ENCODE assay signal across 3 cellular contexts in genomic region chr1:244006381-244006901, GRCh38.
A peak's percentile ranks its signal among the peaks of the same experiment; 100 is the strongest.
TF ChIP-seq lines count a peak whose summit lies in the region.

No MANE protein-coding gene starts in this region.

TF ChIP-seq in HepG2, 621 proteins besides CTCF, POLR2A, EP300 and RAD21 (continues in another document):
- TF ChIP-seq ATF7 (IDR thresholded peaks at IDR 0.05) (peak; percentile 77), ATF7 (CRISPR knock-in tag; IDR thresholded peaks at IDR 0.05) (no peak), ZNF256 (CRISPR knock-in tag; conservative IDR thresholded peaks at IDR 0.05) (no peak), ZNF407 (CRISPR knock-in tag; IDR thresholded peaks at IDR 0.05; ENCODE audit: not compliant biosample characterization) (no peak), CAMTA2 (CRISPR knock-in tag; IDR thresholded peaks at IDR 0.05; ENCODE audit: borderline replicate concordance) (no peak), ZNF543 (CRISPR knock-in tag; IDR thresholded peaks at IDR 0.05) (no peak), HDAC1 (CRISPR knock-in tag; IDR thresholded peaks at IDR 0.05) (no peak), RXRA (CRISPR knock-in tag; IDR thresholded peaks at IDR 0.05) (no peak), ZNF24 (IDR thresholded peaks at IDR 0.05) (no peak), HOXD1 (CRISPR knock-in tag; IDR thresholded peaks at IDR 0.05) (no peak), ZNF883 (CRISPR knock-in tag; IDR thresholded peaks at IDR 0.05; ENCODE audit: not compliant biosample characterization) (no peak), CREB1 (IDR thresholded peaks at IDR 0.05) (peak; percentile 77), CREB1 (CRISPR knock-in tag; IDR thresholded peaks at IDR 0.05) (no peak), TEAD2 (CRISPR knock-in tag; IDR thresholded peaks at IDR 0.05) (no peak)

TF ChIP-seq in HEK293, 187 proteins besides CTCF, POLR2A, EP300 and RAD21:
- TF ChIP-seq YY2 (tag by site-specific recombination; IDR thresholded peaks at IDR 0.05) (no peak), ZNF157 (tag by site-specific recombination; IDR thresholded peaks at IDR 0.05) (peak; percentile 92)

TF ChIP-seq in endothelial cell of umbilical vein, 7 proteins besides CTCF, POLR2A, EP300 and RAD21:
- TF ChIP-seq EZH2 (IDR thresholded peaks at IDR 0.05; ENCODE audit: borderline replicate concordance, low read depth, low read length, severe bottlenecking) (no peak), MAX (IDR thresholded peaks at IDR 0.05; ENCODE audit: insufficient read depth, insufficient read length) (no peak), GATA2 (IDR thresholded peaks at IDR 0.05; ENCODE audit: insufficient read depth, insufficient read length, low read depth, low read length) (no peak), POLR2AphosphoS5 (IDR thresholded peaks at IDR 0.05; ENCODE audit: insufficient read depth, low read depth, low read length) (no peak), FOS (IDR thresholded peaks at IDR 0.05; ENCODE audit: borderline replicate concordance, insufficient read depth, low read length) (no peak), JUN (IDR thresholded peaks at IDR 0.05; ENCODE audit: borderline replicate concordance, insufficient read depth, insufficient read length, low read depth) (no peak), MYC (IDR thresholded peaks at IDR 0.05; ENCODE audit: low read depth, low read length) (no peak)
